ENCODE assay signal across 1 cellular context in genomic region chr6:90350689-90351554, GRCh38.
TF ChIP-seq lines count a peak whose summit lies in the region.

No MANE protein-coding gene starts in this region.

TF ChIP-seq in K562, 482 proteins besides CTCF, POLR2A, EP300 and RAD21 (continued from another document):
- TF ChIP-seq MGA (IDR thresholded peaks at IDR 0.05), result peak; percentile 75
- TF ChIP-seq CEBPB (tag; IDR thresholded peaks at IDR 0.05), result peak; percentile 31; the same call in 1 of the 2 replicates
- TF ChIP-seq CREB5 (CRISPR knock-in tag; IDR thresholded peaks at IDR 0.05), result no peak
- no peak for TF ChIP-seq ZNF184 (CRISPR knock-in tag; IDR thresholded peaks at IDR 0.05)
- TF ChIP-seq ILF3 (IDR thresholded peaks at IDR 0.05; ENCODE audit: borderline replicate concordance), result no peak
- no peak for TF ChIP-seq PCBP1 (IDR thresholded peaks at IDR 0.05; ENCODE audit: low read depth, low read length, poor library complexity, severe bottlenecking)
- peak; percentile 90 for TF ChIP-seq MAX (CRISPR knock-in tag; IDR thresholded peaks at IDR 0.05)
- peak; percentile 61; the same call in 1 of the 2 replicates for TF ChIP-seq SMARCE1 (IDR thresholded peaks at IDR 0.05)
- peak; percentile 62 for TF ChIP-seq CEBPG (CRISPR knock-in tag; IDR thresholded peaks at IDR 0.05)
- peak; percentile 51 to 70; a peak in 3 of 4 replicates for TF ChIP-seq CEBPG (tag; conservative IDR thresholded peaks at IDR 0.05 in 1 of 2, IDR thresholded peaks at IDR 0.05 in 1 of 2)
- TF ChIP-seq CREB1 (IDR thresholded peaks at IDR 0.05), result no peak
- TF ChIP-seq CREB1 (CRISPR knock-in tag; IDR thresholded peaks at IDR 0.05), result 0 out of 2 replicates have a peak, but pooled peaks have one; percentile 15
- TF ChIP-seq POLR2AphosphoS2 (IDR thresholded peaks at IDR 0.05; ENCODE audit: low read length), result no peak
- TF ChIP-seq NEUROD1 (IDR thresholded peaks at IDR 0.05; ENCODE audit: borderline replicate concordance, low read depth, low read length, partially characterized antibody), result peak; percentile 30
- TF ChIP-seq ZNF766 (CRISPR knock-in tag; conservative IDR thresholded peaks at IDR 0.05), result no peak
- TF ChIP-seq SMAD2 (IDR thresholded peaks at IDR 0.05; ENCODE audit: low read depth, low read length), result no peak
- no peak for TF ChIP-seq GABPA (tag; conservative IDR thresholded peaks at IDR 0.05; ENCODE audit: low read depth)
- TF ChIP-seq, protein P1, sequence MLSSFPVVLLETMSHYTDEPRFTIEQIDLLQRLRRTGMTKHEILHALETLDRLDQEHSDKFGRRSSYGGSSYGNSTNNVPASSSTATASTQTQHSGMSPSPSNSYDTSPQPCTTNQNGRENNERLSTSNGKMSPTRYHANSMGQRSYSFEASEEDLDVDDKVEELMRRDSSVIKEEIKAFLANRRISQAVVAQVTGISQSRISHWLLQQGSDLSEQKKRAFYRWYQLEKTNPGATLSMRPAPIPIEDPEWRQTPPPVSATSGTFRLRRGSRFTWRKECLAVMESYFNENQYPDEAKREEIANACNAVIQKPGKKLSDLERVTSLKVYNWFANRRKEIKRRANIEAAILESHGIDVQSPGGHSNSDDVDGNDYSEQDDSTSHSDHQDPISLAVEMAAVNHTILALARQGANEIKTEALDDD (IDR thresholded peaks at IDR 0.05), result peak; percentile 89
- no peak for TF ChIP-seq THAP7 (CRISPR knock-in tag; IDR thresholded peaks at IDR 0.05)
- TF ChIP-seq MAZ (CRISPR knock-in tag; conservative IDR thresholded peaks at IDR 0.05 in 1 of 2, IDR thresholded peaks at IDR 0.05 in 1 of 2), result peak in 1 of 2 experiments; percentile 82; a peak in 3 of 4 replicates
- no peak for TF ChIP-seq GATAD2A (IDR thresholded peaks at IDR 0.05)
- TF ChIP-seq SNIP1 (IDR thresholded peaks at IDR 0.05; ENCODE audit: low read depth), result no peak
- TF ChIP-seq, protein P2, sequence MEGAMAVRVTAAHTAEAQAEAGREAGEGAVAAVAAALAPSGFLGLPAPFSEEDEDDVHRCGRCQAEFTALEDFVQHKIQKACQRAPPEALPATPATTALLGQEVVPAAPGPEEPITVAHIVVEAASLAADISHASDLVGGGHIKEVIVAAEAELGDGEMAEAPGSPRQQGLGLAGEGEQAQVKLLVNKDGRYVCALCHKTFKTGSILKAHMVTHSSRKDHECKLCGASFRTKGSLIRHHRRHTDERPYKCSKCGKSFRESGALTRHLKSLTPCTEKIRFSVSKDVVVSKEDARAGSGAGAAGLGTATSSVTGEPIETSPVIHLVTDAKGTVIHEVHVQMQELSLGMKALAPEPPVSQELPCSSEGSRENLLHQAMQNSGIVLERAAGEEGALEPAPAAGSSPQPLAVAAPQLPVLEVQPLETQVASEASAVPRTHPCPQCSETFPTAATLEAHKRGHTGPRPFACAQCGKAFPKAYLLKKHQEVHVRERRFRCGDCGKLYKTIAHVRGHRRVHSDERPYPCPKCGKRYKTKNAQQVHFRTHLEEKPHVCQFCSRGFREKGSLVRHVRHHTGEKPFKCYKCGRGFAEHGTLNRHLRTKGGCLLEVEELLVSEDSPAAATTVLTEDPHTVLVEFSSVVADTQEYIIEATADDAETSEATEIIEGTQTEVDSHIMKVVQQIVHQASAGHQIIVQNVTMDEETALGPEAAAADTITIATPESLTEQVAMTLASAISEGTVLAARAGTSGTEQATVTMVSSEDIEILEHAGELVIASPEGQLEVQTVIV (CRISPR knock-in tag; IDR thresholded peaks at IDR 0.05; ENCODE audit: borderline replicate concordance), result 0 out of 2 replicates have a peak, but pooled peaks have one; percentile 24
- no peak for TF ChIP-seq RBM15 (IDR thresholded peaks at IDR 0.05; ENCODE audit: insufficient read depth, low read length)
- no peak for TF ChIP-seq BCL6 (CRISPR knock-in tag; IDR thresholded peaks at IDR 0.05)
- TF ChIP-seq NR4A1 (CRISPR knock-in tag; IDR thresholded peaks at IDR 0.05), result no peak
- no peak for TF ChIP-seq NR4A1 (tag; IDR thresholded peaks at IDR 0.05)
- peak; percentile 36; the same call in 1 of the 2 replicates for TF ChIP-seq ELF1 (tag; IDR thresholded peaks at IDR 0.05)
- 0 out of 2 replicates have a peak, but pooled peaks have one; percentile 30 for TF ChIP-seq JUN (IDR thresholded peaks at IDR 0.05; ENCODE audit: borderline replicate concordance, low read depth, low read length)
- no peak for TF ChIP-seq JUN (CRISPR knock-in tag; IDR thresholded peaks at IDR 0.05; ENCODE audit: borderline replicate concordance)
- no peak for TF ChIP-seq ATF1 (CRISPR knock-in tag; IDR thresholded peaks at IDR 0.05)
- TF ChIP-seq ATF1 (tag; IDR thresholded peaks at IDR 0.05), result 0 out of 2 replicates have a peak, but pooled peaks have one; percentile 17
- TF ChIP-seq, protein P3, sequence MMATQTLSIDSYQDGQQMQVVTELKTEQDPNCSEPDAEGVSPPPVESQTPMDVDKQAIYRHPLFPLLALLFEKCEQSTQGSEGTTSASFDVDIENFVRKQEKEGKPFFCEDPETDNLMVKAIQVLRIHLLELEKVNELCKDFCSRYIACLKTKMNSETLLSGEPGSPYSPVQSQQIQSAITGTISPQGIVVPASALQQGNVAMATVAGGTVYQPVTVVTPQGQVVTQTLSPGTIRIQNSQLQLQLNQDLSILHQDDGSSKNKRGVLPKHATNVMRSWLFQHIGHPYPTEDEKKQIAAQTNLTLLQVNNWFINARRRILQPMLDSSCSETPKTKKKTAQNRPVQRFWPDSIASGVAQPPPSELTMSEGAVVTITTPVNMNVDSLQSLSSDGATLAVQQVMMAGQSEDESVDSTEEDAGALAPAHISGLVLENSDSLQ (IDR thresholded peaks at IDR 0.05), result peak; percentile 74
- no peak for TF ChIP-seq POLR2G (IDR thresholded peaks at IDR 0.05; ENCODE audit: low read depth, low read length)
- no peak for TF ChIP-seq MCM7 (IDR thresholded peaks at IDR 0.05)
